ENCODE assay signal across 3 cellular contexts in genomic region chr7:18497800-18498199, GRCh38.
TF ChIP-seq lines count a peak whose summit lies in the region.

No MANE protein-coding gene starts in this region.

TF ChIP-seq in SK-N-SH, 30 proteins besides CTCF, POLR2A, EP300 and RAD21:
- TF ChIP-seq ZBTB33 (IDR thresholded peaks at IDR 0.05; ENCODE audit: borderline replicate concordance, low read depth) (no peak), TAF1 (IDR thresholded peaks at IDR 0.05; ENCODE audit: borderline replicate concordance, low read depth, low read length) (no peak), MEF2A (IDR thresholded peaks at IDR 0.05; ENCODE audit: borderline replicate concordance, low read depth) (no peak), NRF1 (IDR thresholded peaks at IDR 0.05; ENCODE audit: low read depth, low read length) (no peak), JUND (IDR thresholded peaks at IDR 0.05) (no peak), MAX (IDR thresholded peaks at IDR 0.05; ENCODE audit: low read depth) (no peak), TEAD4 (IDR thresholded peaks at IDR 0.05; ENCODE audit: borderline replicate concordance, insufficient read depth) (no peak), YY1 (IDR thresholded peaks at IDR 0.05; ENCODE audit: low read depth) (no peak)

TF ChIP-seq in SK-N-SH treated with all-trans-retinoic acid at 6 μM for 48 hours, 23 proteins besides CTCF, POLR2A, EP300 and RAD21:
- TF ChIP-seq ESRRG (CRISPR knock-in tag; IDR thresholded peaks at IDR 0.05): no peak

TF ChIP-seq in H1, 55 proteins besides CTCF, POLR2A, EP300 and RAD21:
- no peak for TF ChIP-seq RXRA (IDR thresholded peaks at IDR 0.05; ENCODE audit: insufficient read depth, low read depth, low read length)
- TF ChIP-seq SUZ12 (IDR thresholded peaks at IDR 0.05; ENCODE audit: low read length): no peak
- TF ChIP-seq JUND (IDR thresholded peaks at IDR 0.05; ENCODE audit: low read length): no peak
- TF ChIP-seq TAF7 (optimal IDR thresholded peaks at IDR 0.05; ENCODE audit: borderline replicate concordance, low read depth, low read length): no peak
- no peak for TF ChIP-seq TEAD4 (IDR thresholded peaks at IDR 0.05; ENCODE audit: low read depth, low read length)
- no peak for TF ChIP-seq RBBP5 (IDR thresholded peaks at IDR 0.05; ENCODE audit: borderline replicate concordance, low read depth, low read length)
- no peak for TF ChIP-seq KDM5A (IDR thresholded peaks at IDR 0.05; ENCODE audit: low read length)
- TF ChIP-seq HDAC2 (IDR thresholded peaks at IDR 0.05; ENCODE audit: borderline replicate concordance in 1 of 2, low read depth in 2 of 2, low read length in 2 of 2): no peak
- no peak for TF ChIP-seq POLR2AphosphoS5 (IDR thresholded peaks at IDR 0.05; ENCODE audit: low read depth, low read length)
- no peak for TF ChIP-seq ASH2L (IDR thresholded peaks at IDR 0.05; ENCODE audit: low read length)
- TF ChIP-seq EGR1 (IDR thresholded peaks at IDR 0.05; ENCODE audit: borderline replicate concordance, low read depth, low read length): no peak
- no peak for TF ChIP-seq SRF (IDR thresholded peaks at IDR 0.05; ENCODE audit: low read depth, low read length)
- no peak for TF ChIP-seq BRCA1 (IDR thresholded peaks at IDR 0.05; ENCODE audit: low read depth, low read length)
- TF ChIP-seq SP2 (IDR thresholded peaks at IDR 0.05; ENCODE audit: low read length): no peak
- TF ChIP-seq EZH2 (IDR thresholded peaks at IDR 0.05; ENCODE audit: low read depth, low read length, severe bottlenecking): no peak
TF ChIP-seq in H1: peak in this region for 0.
